ENCODE assay signal across 10 cellular contexts in the genomic region with DNA sequence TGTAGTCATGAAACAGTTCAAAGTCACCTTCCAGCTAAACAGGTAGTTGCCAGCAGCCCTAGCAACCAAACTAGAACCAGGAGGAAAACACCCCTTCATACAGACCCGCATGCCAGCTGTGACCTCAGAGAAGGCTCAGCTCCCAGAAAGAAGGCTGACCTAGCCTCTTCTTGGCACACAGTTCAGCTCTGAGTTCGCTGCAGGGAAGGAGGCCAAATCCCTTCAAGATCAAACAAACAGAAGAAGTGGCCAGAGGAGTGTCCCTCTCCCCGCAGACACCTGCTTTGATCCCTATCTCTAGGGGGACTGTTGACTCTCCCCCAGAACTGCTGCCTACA. TPM values are rescaled to one million over a fixed set of nuclear protein-coding genes. Genes with fewer than 3 reads are reported as not detected.
DNase-seq lines count a peak whose midpoint lies in the region; ATAC-seq and TF ChIP-seq lines count a peak whose summit lies in the region.
"Had no signal": no experiment of that assay in that cellular context is flagged by ENCODE, and none has a peak within 500 bp of the region (broad histone marks: within the 10 kb centered on the region; RNA-seq: fewer than 3 reads in every experiment).

No MANE protein-coding gene starts in this region.

- intact Hi-C loops in cardiac septum (cut with DNase I), result no loop called here
- intact Hi-C loops in heart right ventricle (cut with DNase I), result no loop called here

- TF ChIP-seq CTCF in cardiac muscle cell (IDR thresholded peaks at IDR 0.05; ENCODE audit: low read depth, low read length) (no peak), heart right ventricle (IDR thresholded peaks at IDR 0.05) (no peak)

- WGBS in heart right ventricle, 2 donors, result 27 to 33% methylated on average over 3 of the region's 3 CpGs
- 78% methylated on average over 3 of the region's 3 CpGs for WGBS in thymus

- peak in 6 of 8 donors; percentile 49 to 80 (median 65) for ATAC-seq in heart right ventricle
- ATAC-seq in GM21360 (IDR thresholded peaks at IDR 0.05; ENCODE audit: unreplicated experiment), result no peak
- ATAC-seq in GM18868 (IDR thresholded peaks at IDR 0.05; ENCODE audit: unreplicated experiment), result no peak

- DNase-seq in cardiac muscle cell (ENCODE audit: low read depth in 1 of 2, low spot score in 1 of 2) (peak in 1 of 2 donors; percentile 25), cardiac septum (ENCODE audit: low spot score) (no peak), heart right ventricle (peak; percentile 28 to 47), NCI-H345 (lab: John Stamatoyannopoulos, UW) (no peak)
- DNase-seq in activated naive CD4-positive, alpha-beta T cell treated with anti-CD3 and anti-CD28 coated beads, Interleukin-2, amount 50 U/mL, for 16 hours, result peak; percentile 37
- DNase-seq: NCI-H2081 treated with DMSO at 0.1 percent for 48 hours, SJCRH30 had no signal

- H3K36me3 ChIP-seq in cardiac muscle cell, result peaks cover 20% of the 10 kb centered on the region
- no peaks in the 10 kb centered on the region for H3K36me3 ChIP-seq in heart right ventricle
- peaks cover 36% of the 10 kb centered on the region for H3K36me3 ChIP-seq in thymus (ENCODE audit: control insufficient read depth, insufficient read depth)

- H3K27ac ChIP-seq in cardiac muscle cell (peak overlapping the region; percentile 12), heart right ventricle (no peak overlapping the region), thymus (ENCODE audit: low read depth) (peak overlapping the region; percentile 25)
- H3K27ac ChIP-seq: SJCRH30 had no signal

- H3K9me3 ChIP-seq in cardiac muscle cell (ENCODE audit: low read depth) (no peaks in the 10 kb centered on the region), heart right ventricle (no peaks in the 10 kb centered on the region), thymus (ENCODE audit: control insufficient read depth) (no peaks in the 10 kb centered on the region)
- H3K9me3 ChIP-seq: SJCRH30 had no signal

- H3K4me3 ChIP-seq in cardiac muscle cell (no peak overlapping the region), heart right ventricle (no peak overlapping the region), thymus (ENCODE audit: low read length) (no peak overlapping the region)
- H3K4me3 ChIP-seq: SJCRH30 had no signal

- no peaks in the 10 kb centered on the region for H3K27me3 ChIP-seq in cardiac muscle cell
- H3K27me3 ChIP-seq in heart right ventricle, result no peaks in the 10 kb centered on the region
- no peaks in the 10 kb centered on the region for H3K27me3 ChIP-seq in thymus (ENCODE audit: control insufficient read depth, insufficient read depth)
- H3K27me3 ChIP-seq: SJCRH30 had no signal

- no peaks in the 10 kb centered on the region for H3K4me1 ChIP-seq in cardiac muscle cell (ENCODE audit: low read depth)
- peaks cover 0 to 9% (median 3%) of the 10 kb centered on the region in 9 donors for H3K4me1 ChIP-seq in heart right ventricle
- H3K4me1 ChIP-seq in thymus (ENCODE audit: control insufficient read depth, insufficient read depth, low read length), result peaks cover 23% of the 10 kb centered on the region
- H3K4me1 ChIP-seq: SJCRH30 had no signal

RNA-seq across cellular contexts. Expression of a gene that starts 56.0 kb away (rescaled TPM):
- total RNA-seq in cardiac muscle cell, result 38.7 and 59.1 TPM in 2 replicates
- 84.7 and 139 TPM in 2 replicates for polyA plus RNA-seq in cardiac muscle cell
- 121 TPM for total RNA-seq in cardiac septum
- 100 to 1,000 TPM; 163 to 295 (median 238) TPM for total RNA-seq in heart right ventricle
- polyA plus RNA-seq in heart right ventricle, result 100 to 1,000 TPM in 1 of 2 donors, 10 to 100 TPM in 1; 58.2 to 134 TPM
- 41.2 TPM for polyA plus RNA-seq in thymus

Comparison
In these comparisons a context has a peak if more than half of its experiments do, and no peak if none do; other contexts are left out.
1. DNase-seq: peak in activated naive CD4-positive, alpha-beta T cell treated with anti-CD3 and anti-CD28 coated beads, Interleukin-2, amount 50 U/mL, for 16 hours (single experiment) and heart right ventricle (2 of 2); none in cardiac septum (single experiment) and NCI-H345 (single experiment).
2. H3K27ac ChIP-seq: peak in cardiac muscle cell (single experiment) and thymus (single experiment); none in heart right ventricle (0 of 10).
3. ATAC-seq: peak in heart right ventricle (6 of 8); none in GM21360 (single experiment) and GM18868 (single experiment).